In genomic region chr10:50513956-50514355, GRCh38 we compare ENCODE assay signal across 23 cellular contexts.
DNase-seq lines count a peak whose midpoint lies in the region; ATAC-seq, FAIRE-seq and TF ChIP-seq lines count a peak whose summit lies in the region.
"Had no signal": no experiment of that assay in that cellular context is flagged by ENCODE, and none has a peak within 500 bp of the region (broad histone marks: within the 10 kb centered on the region; RNA-seq: fewer than 3 reads in every experiment).

No MANE protein-coding gene starts in this region.

- peaks cover 14% of the 10 kb centered on the region for H3K36me3 Mint-ChIP-seq in activated CD4-positive, alpha-beta T cell treated with anti-CD3 and anti-CD28 coated beads, Interleukin-2, amount 10 ng/mL, durations not matched to agents 24 days and 14 days (ENCODE audit: low read depth)

- H3K27ac Mint-ChIP-seq in activated CD4-positive, alpha-beta T cell treated with anti-CD3 and anti-CD28 coated beads, Interleukin-2, amount 10 ng/mL, durations not matched to agents 24 days and 14 days: peak overlapping the region; percentile 38

- no peaks in the 10 kb centered on the region for H4K20me1 ChIP-seq in OCI-LY3 (ENCODE audit: insufficient read depth, low read length)
- H4K20me1 ChIP-seq: BLaER1 had no signal

- no peaks in the 10 kb centered on the region for H3K27me3 Mint-ChIP-seq in activated CD4-positive, alpha-beta T cell treated with anti-CD3 and anti-CD28 coated beads, Interleukin-2, amount 10 ng/mL, durations not matched to agents 24 days and 14 days
- H3K27me3 Mint-ChIP-seq: B cell; CD4-positive, alpha-beta T cell had no signal

- no peaks in the 10 kb centered on the region for H3K9me3 ChIP-seq in OCI-LY3 (ENCODE audit: insufficient read depth, low read length)
- H3K9me3 ChIP-seq: BLaER1 had no signal

- H3K4me3 ChIP-seq in OCI-LY3 (ENCODE audit: low read length) (no peak overlapping the region), bronchial epithelial cell (ENCODE audit: low read depth, low read length) (no peak overlapping the region)
- H3K4me3 ChIP-seq: BLaER1, GM23248 had no signal

- H3K27ac ChIP-seq in OCI-LY3 (ENCODE audit: low read length) (no peak overlapping the region), foreskin keratinocyte (peak overlapping the region; percentile 15)
- H3K27ac ChIP-seq: 22Rv1, BLaER1, C4-2B, GM23248 had no signal

- H2AFZ ChIP-seq in OCI-LY3 (ENCODE audit: low read depth, low read length): no peak overlapping the region
- H2AFZ ChIP-seq: GM23248 had no signal

- H3K9me3 Mint-ChIP-seq in activated CD4-positive, alpha-beta T cell treated with anti-CD3 and anti-CD28 coated beads, Interleukin-2, amount 10 ng/mL, durations not matched to agents 24 days and 14 days: no peaks in the 10 kb centered on the region
- H3K9me3 Mint-ChIP-seq: CD4-positive, alpha-beta T cell had no signal

- peaks cover 18% of the 10 kb centered on the region for H3K79me2 ChIP-seq in OCI-LY3 (ENCODE audit: low read length)

- H3K4me1 ChIP-seq in OCI-LY3 (ENCODE audit: low read length) (peaks cover 63% of the 10 kb centered on the region), foreskin keratinocyte (peaks cover 18% of the 10 kb centered on the region)

- TF ChIP-seq CTCF in OCI-LY3 (IDR thresholded peaks at IDR 0.05; ENCODE audit: low read depth, low read length) (no peak), bronchial epithelial cell (IDR thresholded peaks at IDR 0.05; ENCODE audit: insufficient read depth, low read length, severe bottlenecking) (no peak), foreskin keratinocyte (conservative IDR thresholded peaks at IDR 0.05) (no peak)

- no peak for FAIRE-seq in bronchial epithelial cell (lab: Jason Lieb, UNC)
- FAIRE-seq: A204.1, G401.6, H1 had no signal

- H3K36me3 ChIP-seq in OCI-LY3 (replicated peaks; ENCODE audit: low read depth, low read length): no peaks in the 10 kb centered on the region
- no peaks in the 10 kb centered on the region for H3K36me3 ChIP-seq in bronchial epithelial cell (ENCODE audit: control insufficient read depth, insufficient read depth, low read length)
- H3K36me3 ChIP-seq: BLaER1 had no signal

- peak overlapping the region; percentile 85; the same call in 1 of the 2 replicates for H3K4me2 ChIP-seq in OCI-LY3 (ENCODE audit: low read length)
- H3K4me2 ChIP-seq: BLaER1 had no signal

- no peak overlapping the region for H3K4me3 Mint-ChIP-seq in activated CD4-positive, alpha-beta T cell treated with anti-CD3 and anti-CD28 coated beads, Interleukin-2, amount 10 ng/mL, durations not matched to agents 24 days and 14 days

- peaks cover 47% of the 10 kb centered on the region for H3K4me1 Mint-ChIP-seq in activated CD4-positive, alpha-beta T cell treated with anti-CD3 and anti-CD28 coated beads, Interleukin-2, amount 10 ng/mL, durations not matched to agents 24 days and 14 days

- H3K27me3 ChIP-seq in OCI-LY3 (ENCODE audit: low read depth, low read length): no peaks in the 10 kb centered on the region
- H3K27me3 ChIP-seq in bronchial epithelial cell (ENCODE audit: control insufficient read depth, insufficient read depth, low read length): no peaks in the 10 kb centered on the region
- H3K27me3 ChIP-seq in foreskin keratinocyte: no peaks in the 10 kb centered on the region
- H3K27me3 ChIP-seq: BLaER1 had no signal

- ATAC-seq in foreskin keratinocyte (peak; percentile 7), GM18498 (IDR thresholded peaks at IDR 0.05; ENCODE audit: unreplicated experiment) (no peak)

- intact Hi-C loops in activated CD4-positive, alpha-beta T cell treated with anti-CD3 and anti-CD28 coated beads, Interleukin-2, amount 10 ng/mL, durations not matched to agents 24 days and 14 days (cut with micrococcal nuclease): loop anchor here (1.0 to 5.0 kb wide), 6 partner anchors 13 to 187 kb away; partner anchors contain the start of gene SGMS1

- H3K9ac ChIP-seq in OCI-LY3 (ENCODE audit: low read length): no peak overlapping the region
- H3K9ac ChIP-seq: BLaER1, GM23248 had no signal

- no peak for DNase-seq in activated CD4-positive, alpha-beta T cell treated with anti-CD3 and anti-CD28 coated beads, Interleukin-2, amount 10 ng/mL, durations not matched to agents 24 days and 14 days
- no peak for DNase-seq in activated CD4-positive, alpha-beta T cell treated with anti-CD3 and anti-CD28 coated beads for 48 hours
- DNase-seq in bronchial epithelial cell (ENCODE audit: low read depth): peak; percentile 47
- peak in 1 of 2 donors; percentile 65 for DNase-seq in foreskin keratinocyte
- no peak for DNase-seq in NCI-H2196 treated with DMSO at 0.1 percent for 48 hours (lab: John Stamatoyannopoulos, UW; ENCODE audit: unreplicated experiment)
- no peak for DNase-seq in NCI-H345 (lab: John Stamatoyannopoulos, UW)
- DNase-seq: Calu3; CD4-positive, alpha-beta T cell; COR-L47; DMS153; DND-41; GM23248; H7; HCEC 1CT had no signal
